In genomic region chr1:57378564-57378963, GRCh38 we compare ENCODE assay signal across 11 cellular contexts. TPM values are rescaled to one million over a fixed set of nuclear protein-coding genes. Genes with fewer than 3 reads are reported as not detected.
"Had no signal": no experiment of that assay in that cellular context is flagged by ENCODE, and none has a peak within 500 bp of the region (broad histone marks: within the 10 kb centered on the region; RNA-seq: fewer than 3 reads in every experiment).

No MANE protein-coding gene starts in this region.

- H3K4me3 Mint-ChIP-seq: HFFc6 had no signal

- H3K9ac ChIP-seq: GM23248 had no signal

- DNase-seq: GM23248, GOT3, H7, HFFc6, IMR-90, KG1 had no signal

- H3K36me3 ChIP-seq: HAP-1 had no signal

- H3K27ac ChIP-seq: GM23248 had no signal

- H3K9me3 ChIP-seq: HAP-1 had no signal

- ATAC-seq: HCT116, K562 had no signal

- H3K27ac Mint-ChIP-seq: HFFc6 had no signal

- H3K4me3 ChIP-seq: GM23248, HAP-1, K562 had no signal

- H3K4me1 ChIP-seq: HAP-1 had no signal

RNA-seq across cellular contexts. Expression of gene DAB1, which starts 45.3 kb away (rescaled TPM):
- total RNA-seq: H4, HT-29, K562 had no signal
- polyA plus RNA-seq: K562 had no signal
